7 cellular contexts compared by ENCODE assay signal in genomic region chr1:167628754-167629515, GRCh38. TPM values are rescaled to one million over a fixed set of nuclear protein-coding genes. Genes with fewer than 3 reads are reported as not detected.
A peak's percentile ranks its signal among the peaks of the same experiment; 100 is the strongest.
DNase-seq lines count a peak whose midpoint lies in the region; ATAC-seq and TF ChIP-seq lines count a peak whose summit lies in the region.

No MANE protein-coding gene starts in this region.

- H3K9me3 ChIP-seq in Peyer's patch (no peaks in the 10 kb centered on the region), esophagus squamous epithelium (no peaks in the 10 kb centered on the region), MG63 (no peaks in the 10 kb centered on the region)

- no peak for ATAC-seq in GM18505 (IDR thresholded peaks at IDR 0.05; ENCODE audit: unreplicated experiment)
- no peak for ATAC-seq in stimulated activated naive B cell treated with anti-CD40 and anti-IgM and Interleukin-4, amounts not matched to agents 10 μg/mL and 1 μg/mL and 100 μg/mL, for 72 hours (replicated peaks)
- ATAC-seq in GM21515 (IDR thresholded peaks at IDR 0.05; ENCODE audit: unreplicated experiment) = no peak

- H3K27ac ChIP-seq in Peyer's patch = peak overlapping the region; percentile 94 to 99 (median 98)
- peak overlapping the region; percentile 77 to 95 (median 86) for H3K27ac ChIP-seq in esophagus squamous epithelium

- TF ChIP-seq CTCF in Peyer's patch (IDR thresholded peaks at IDR 0.05) (no peak), esophagus squamous epithelium (IDR thresholded peaks at IDR 0.05) (no peak)

- 61 to 75% methylated on average over 6 to 10 of the region's 12 CpGs for WGBS in esophagus squamous epithelium, 2 donors

- peaks cover 0 to 28% (median 16%) of the 10 kb centered on the region in 4 donors for H3K4me1 ChIP-seq in Peyer's patch
- H3K4me1 ChIP-seq in esophagus squamous epithelium = peaks cover 6 to 41% (median 10%) of the 10 kb centered on the region in 3 donors

- H3K36me3 Mint-ChIP-seq in stimulated activated naive B cell treated with anti-CD40 and anti-IgM and Interleukin-4, amounts not matched to agents 10 μg/mL and 1 μg/mL and 100 μg/mL, for 72 hours = peaks cover 12 to 26% of the 10 kb centered on the region in 2 donors

- intact Hi-C loops in esophagus squamous epithelium (cut with DNase I) = no loop called here

- H3K36me3 ChIP-seq in Peyer's patch (no peaks in the 10 kb centered on the region), esophagus squamous epithelium (no peaks in the 10 kb centered on the region), MG63 (no peaks in the 10 kb centered on the region)

- DNase-seq in Peyer's patch = peak in 1 of 3 donors; percentile 47
- DNase-seq in esophagus squamous epithelium (lab: John Stamatoyannopoulos, UW) = no peak
- DNase-seq in stimulated activated naive B cell treated with anti-CD40 and anti-IgM and Interleukin-4, amounts not matched to agents 10 μg/mL and 1 μg/mL and 100 μg/mL, for 72 hours = no peak
- DNase-seq in MG63 = no peak
- DNase-seq in NOMO-1 treated with DMSO at 0.1 percent for 48 hours (lab: John Stamatoyannopoulos, UW; ENCODE audit: unreplicated experiment) = no peak

- H3K27me3 Mint-ChIP-seq in stimulated activated naive B cell treated with anti-CD40 and anti-IgM and Interleukin-4, amounts not matched to agents 10 μg/mL and 1 μg/mL and 100 μg/mL, for 72 hours = no peaks in the 10 kb centered on the region

- H3K4me1 Mint-ChIP-seq in stimulated activated naive B cell treated with anti-CD40 and anti-IgM and Interleukin-4, amounts not matched to agents 10 μg/mL and 1 μg/mL and 100 μg/mL, for 72 hours = peaks cover 51 to 80% of the 10 kb centered on the region in 2 donors

- TF ChIP-seq POLR2A in GM18505 (IDR thresholded peaks at IDR 0.05; ENCODE audit: borderline replicate concordance, extremely low read depth, insufficient read depth, insufficient read length) (peak; percentile 54), Peyer's patch (IDR thresholded peaks at IDR 0.05) (no peak), esophagus squamous epithelium (IDR thresholded peaks at IDR 0.05) (no peak)

- peak overlapping the region; percentile 97 for H3K27ac Mint-ChIP-seq in stimulated activated naive B cell treated with anti-CD40 and anti-IgM and Interleukin-4, amounts not matched to agents 10 μg/mL and 1 μg/mL and 100 μg/mL, for 72 hours

- H3K9me3 Mint-ChIP-seq in stimulated activated naive B cell treated with anti-CD40 and anti-IgM and Interleukin-4, amounts not matched to agents 10 μg/mL and 1 μg/mL and 100 μg/mL, for 72 hours = peaks cover 0 to 3% of the 10 kb centered on the region in 2 donors

- H3K4me3 ChIP-seq in Peyer's patch = peak overlapping the region in 3 of 4 donors; percentile 64 to 93 (median 85)
- H3K4me3 ChIP-seq in esophagus squamous epithelium = peak overlapping the region in 2 of 4 donors; percentile 63 to 79
- no peak overlapping the region for H3K4me3 ChIP-seq in MG63

- H3K4me3 Mint-ChIP-seq in stimulated activated naive B cell treated with anti-CD40 and anti-IgM and Interleukin-4, amounts not matched to agents 10 μg/mL and 1 μg/mL and 100 μg/mL, for 72 hours = peak overlapping the region; percentile 92 to 98

- H3K27me3 ChIP-seq in Peyer's patch = no peaks in the 10 kb centered on the region
- peaks cover 0 to 27% (median 0%) of the 10 kb centered on the region in 4 donors for H3K27me3 ChIP-seq in esophagus squamous epithelium
- no peaks in the 10 kb centered on the region for H3K27me3 ChIP-seq in MG63

RNA-seq across cellular contexts. Expression of gene RCSD1, which starts 1.1 kb away (rescaled TPM):
- total RNA-seq in Peyer's patch (10 to 100 TPM in 3 of 4 donors, 1 to 10 TPM in 1; 6.7 to 95.7 (median 11.5) TPM), esophagus squamous epithelium (10 to 100 TPM in 1 of 4 donors, 1 to 10 TPM in 3; 1.2 to 17.7 (median 3.4) TPM)
- total RNA-seq in MG63 (2014; rRNA removed; shearing (Covaris generic); ENCODE audit: low replicate concordance) = not detected in 2 replicates
